25 cellular contexts compared by ENCODE assay signal in the genomic region with DNA sequence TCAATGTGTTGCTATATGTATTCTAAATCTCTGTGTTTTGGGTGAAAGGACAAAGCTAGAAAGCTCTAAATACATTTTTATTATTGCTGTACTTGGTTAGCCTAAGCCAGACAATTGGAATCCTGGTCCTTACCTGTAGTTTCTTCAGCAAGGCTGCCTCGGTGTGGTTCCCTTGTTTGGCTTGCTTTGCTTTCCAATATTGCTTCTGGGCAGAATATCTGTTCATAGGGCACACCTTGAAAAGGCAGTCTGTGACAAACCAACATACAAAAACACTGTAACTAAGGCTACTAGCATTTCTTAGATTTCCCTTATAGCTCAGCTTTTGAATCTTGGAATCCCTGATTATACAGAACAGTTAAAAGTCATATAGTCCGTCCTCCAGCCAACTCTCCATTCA.
"Had no signal": no experiment of that assay in that cellular context is flagged by ENCODE, and none has a peak within 500 bp of the region (broad histone marks: within the 10 kb centered on the region; RNA-seq: fewer than 3 reads in every experiment).

No MANE protein-coding gene starts in this region.

- H3K36me3 ChIP-seq: neural progenitor cell, tibial artery, WERI-Rb-1 had no signal

- H3K36me3 Mint-ChIP-seq: natural killer cell, neural progenitor cell had no signal

- FAIRE-seq: bronchial epithelial cell, frontal cortex, small intestine had no signal

- H3K27ac Mint-ChIP-seq: activated CD8-positive, alpha-beta T cell treated with anti-CD3 and anti-CD28 coated beads for 36 hours; activated naive CD8-positive, alpha-beta T cell; activated T-helper 17 cell treated with anti-CD3 and anti-CD28 coated beads, Interleukin-2, amount 50 U/mL, for 72 hours; dendritic cell treated with granulocyte-macrophage colony-stimulating factor and Interleukin-4, amounts not matched to agents 40 ng/mL and 50 ng/mL, for 4 days; endodermal cell; natural killer cell; neural progenitor cell; stimulated activated effector memory CD8-positive, alpha-beta T cell treated with anti-CD3 and anti-CD28 coated beads, Interleukin-12 subunit alpha, Interleukin-12 subunit beta, amount 100 ng/mL, for 72 hours had no signal

- H3K27ac ChIP-seq: neural progenitor cell, tibial artery, WERI-Rb-1 had no signal

- H3K27me3 Mint-ChIP-seq: activated CD8-positive, alpha-beta T cell treated with anti-CD3 and anti-CD28 coated beads for 36 hours; activated naive CD8-positive, alpha-beta T cell; activated T-helper 17 cell treated with anti-CD3 and anti-CD28 coated beads, Interleukin-2, amount 50 U/mL, for 72 hours; central memory CD8-positive, alpha-beta T cell; stimulated activated naive CD8-positive, alpha-beta T cell treated with anti-CD3 and anti-CD28 coated beads, Interleukin-15, Interleukin-2, amounts not matched to agents 100 ng/mL and 50 ng/mL, for 24 hours had no signal

- H3K9ac ChIP-seq: neural progenitor cell had no signal

- H3K4me3 Mint-ChIP-seq: activated CD8-positive, alpha-beta T cell treated with anti-CD3 and anti-CD28 coated beads for 36 hours; activated naive CD8-positive, alpha-beta T cell; activated T-cell treated with anti-CD3 and anti-CD28 coated beads, Interleukin-2, amount 50 U/mL, for 4 hours; activated T-helper 17 cell treated with anti-CD3 and anti-CD28 coated beads, Interleukin-2, amount 50 U/mL, for 72 hours; central memory CD8-positive, alpha-beta T cell; dendritic cell treated with granulocyte-macrophage colony-stimulating factor and Interleukin-4, amounts not matched to agents 40 ng/mL and 50 ng/mL, for 4 days; endodermal cell; natural killer cell; neural progenitor cell; stimulated activated effector memory CD8-positive, alpha-beta T cell treated with anti-CD3 and anti-CD28 coated beads, Interleukin-12 subunit alpha, Interleukin-12 subunit beta, amount 100 ng/mL, for 72 hours; stimulated activated naive CD8-positive, alpha-beta T cell treated with anti-CD3 and anti-CD28 coated beads, Interleukin-15, Interleukin-2, amounts not matched to agents 100 ng/mL and 50 ng/mL, for 24 hours had no signal

- H3K9me3 Mint-ChIP-seq: activated CD8-positive, alpha-beta T cell treated with anti-CD3 and anti-CD28 coated beads for 36 hours; activated T-cell treated with anti-CD3 and anti-CD28 coated beads, Interleukin-2, amount 50 U/mL, for 4 hours; activated T-helper 17 cell treated with anti-CD3 and anti-CD28 coated beads, Interleukin-2, amount 50 U/mL, for 72 hours; central memory CD8-positive, alpha-beta T cell; dendritic cell treated with granulocyte-macrophage colony-stimulating factor and Interleukin-4, amounts not matched to agents 40 ng/mL and 50 ng/mL, for 4 days; endodermal cell; natural killer cell; neural progenitor cell; stimulated activated effector memory CD8-positive, alpha-beta T cell treated with anti-CD3 and anti-CD28 coated beads, Interleukin-12 subunit alpha, Interleukin-12 subunit beta, amount 100 ng/mL, for 72 hours; stimulated activated naive CD8-positive, alpha-beta T cell treated with anti-CD3 and anti-CD28 coated beads, Interleukin-15, Interleukin-2, amounts not matched to agents 100 ng/mL and 50 ng/mL, for 24 hours had no signal

- ATAC-seq: activated CD4-positive, CD25-positive, alpha-beta regulatory T cell treated with anti-CD3 and anti-CD28 coated beads, Interleukin-2, amount 50 U/mL, for 24 hours; activated CD8-positive, alpha-beta T cell treated with anti-CD3 and anti-CD28 coated beads for 36 hours; activated T-cell treated with anti-CD3 and anti-CD28 coated beads, Interleukin-2, amount 50 U/mL, for 4 hours; activated T-helper 17 cell treated with anti-CD3 and anti-CD28 coated beads, Interleukin-2, amount 50 U/mL, for 72 hours; left cardiac atrium; natural killer cell; sciatic nerve; stimulated activated effector memory CD8-positive, alpha-beta T cell treated with anti-CD3 and anti-CD28 coated beads, Interleukin-12 subunit alpha, Interleukin-12 subunit beta, amount 100 ng/mL, for 72 hours had no signal

- H3K4me3 ChIP-seq: neural progenitor cell, tibial artery had no signal

- H2AFZ ChIP-seq: neural progenitor cell had no signal

- DNase-seq: activated CD4-positive, alpha-beta T cell treated with anti-CD3 and anti-CD28 coated beads, Interleukin-2, amount 50 U/mL, for 1 hour; activated CD8-positive, alpha-beta T cell treated with anti-CD3 and anti-CD28 coated beads for 36 hours; activated naive CD4-positive, alpha-beta T cell treated with Interleukin-2 at 50 U/mL for 16 hours; activated T-cell treated with anti-CD3 and anti-CD28 coated beads, Interleukin-2, amount 50 U/mL, for 4 hours; anterior cingulate cortex; endodermal cell; left cardiac atrium; midbrain; natural killer cell; small intestine; stimulated activated CD4-positive, alpha-beta T cell treated with anti-CD3 and anti-CD28 coated beads, Interleukin-4, amount 100 ng/mL, for 24 hours; T1000; tibial artery; WERI-Rb-1 had no signal

- H3K4me1 Mint-ChIP-seq: endodermal cell had no signal

- H3K27me3 ChIP-seq: neural progenitor cell, tibial artery had no signal

- H3K4me2 ChIP-seq: neural progenitor cell had no signal

- H3K4me1 ChIP-seq: neural progenitor cell had no signal

- H3K9me3 ChIP-seq: tibial artery had no signal
